In the genomic region with DNA sequence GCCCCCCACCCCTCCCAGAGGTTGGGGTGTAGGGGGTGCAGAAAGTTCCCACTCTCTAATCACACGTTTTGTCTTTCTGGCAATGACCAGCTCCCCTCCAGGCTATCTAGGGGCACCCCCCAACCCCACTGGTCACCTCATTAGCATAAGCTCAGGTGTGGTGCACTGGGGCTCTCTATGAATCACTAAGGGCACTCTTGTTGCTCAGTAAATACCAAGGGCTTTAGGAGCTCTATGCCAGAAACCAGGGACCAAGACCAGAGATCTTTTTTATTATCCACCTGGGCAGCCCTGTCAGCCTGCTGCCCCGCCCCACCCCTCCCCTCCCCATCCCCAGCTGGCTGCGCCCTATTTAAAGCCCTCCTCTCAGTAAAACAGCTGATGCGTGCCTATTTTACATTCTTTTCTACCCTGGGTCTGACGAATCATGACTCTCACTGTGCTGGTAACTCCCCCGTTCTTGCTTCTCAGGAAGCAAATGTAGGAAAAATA, we compare ENCODE assay signal across 12 cellular contexts. TPM values are rescaled to one million over a fixed set of nuclear protein-coding genes. Genes with fewer than 3 reads are reported as not detected.
DNase-seq lines count a peak whose midpoint lies in the region; ATAC-seq and TF ChIP-seq lines count a peak whose summit lies in the region.
"Had no signal": no experiment of that assay in that cellular context is flagged by ENCODE, and none has a peak within 500 bp of the region (broad histone marks: within the 10 kb centered on the region; RNA-seq: fewer than 3 reads in every experiment).

No MANE protein-coding gene starts in this region.

- H3K4me1 Mint-ChIP-seq in T-cell: peaks cover 90 to 100% (median 96%) of the 10 kb centered on the region in 3 donors

- peak; percentile 41 for DNase-seq in NCI-H510A treated with DMSO at 0.1 percent for 48 hours (lab: John Stamatoyannopoulos, UW)
- no peak for DNase-seq in NCI-H510A (lab: John Stamatoyannopoulos, UW)
- DNase-seq in T-cell: no peak
- DNase-seq in esophagus squamous epithelium (lab: John Stamatoyannopoulos, UW): no peak
- no peak for DNase-seq in HAP-1 (ENCODE audit: low spot score in 2 of 2)
- DNase-seq in NCI-H82 treated with DMSO at 0.1 percent for 48 hours (lab: John Stamatoyannopoulos, UW; ENCODE audit: unreplicated experiment): no peak
- DNase-seq: NCI-H446, substantia nigra had no signal

- H3K9me3 Mint-ChIP-seq in T-cell: peaks cover 0 to 4% (median 0%) of the 10 kb centered on the region in 3 donors

- H3K27ac Mint-ChIP-seq in T-cell: peak overlapping the region; percentile 92 to 94

- H3K27me3 Mint-ChIP-seq in T-cell: no peaks in the 10 kb centered on the region

- peaks cover 47% of the 10 kb centered on the region for H3K36me3 Mint-ChIP-seq in T-cell

- H3K4me2 ChIP-seq in skeletal muscle satellite cell (ENCODE audit: low read length): peak overlapping the region; percentile 58

- WGBS in esophagus squamous epithelium, 2 donors: 39 to 66% methylated on average over 5 to 6 of the region's 6 CpGs

- POLR2A ChIA-PET in T-cell (lab: Charles Lee): interaction anchor here (0.6 to 1.1 kb wide), 3 partner anchors 9 to 318 kb away, joined by 4 to 6 read pairs (median 4); no protein-coding TSS in a partner anchor

- peak overlapping the region; percentile 50 to 85 (median 78) for H3K27ac ChIP-seq in esophagus squamous epithelium
- H3K27ac ChIP-seq: 22Rv1 had no signal

- ATAC-seq in T-cell (replicated peaks in 1 of 4) (no peak), HG03342 (IDR thresholded peaks at IDR 0.05; ENCODE audit: unreplicated experiment) (no peak)

- H3K27me3 ChIP-seq in esophagus squamous epithelium (no peaks in the 10 kb centered on the region), skeletal muscle satellite cell (ENCODE audit: control insufficient read depth, insufficient read depth, low read length) (no peaks in the 10 kb centered on the region), HAP-1 (ENCODE audit: low read depth) (no peaks in the 10 kb centered on the region)

- TF ChIP-seq POLR2A in esophagus squamous epithelium (IDR thresholded peaks at IDR 0.05): no peak

- H3K4me3 ChIP-seq in esophagus squamous epithelium: no peak overlapping the region
- H3K4me3 ChIP-seq in skeletal muscle satellite cell (ENCODE audit: low read length): no peak overlapping the region
- no peak overlapping the region for H3K4me3 ChIP-seq in HAP-1
- H3K4me3 ChIP-seq: skin epidermis had no signal

- CTCF ChIA-PET in T-cell (lab: Charles Lee): interaction anchor here in 1 of 2 donors (0.6 to 1.1 kb wide), 3 partner anchors 13 to 40 kb away, joined by 3 to 4 read pairs (median 4); no protein-coding TSS in a partner anchor

- H3K9me3 ChIP-seq in esophagus squamous epithelium (no peaks in the 10 kb centered on the region), skeletal muscle satellite cell (replicated peaks; ENCODE audit: low read length) (no peaks in the 10 kb centered on the region), HAP-1 (no peaks in the 10 kb centered on the region)

- peak overlapping the region in 1 of 3 donors; percentile 54 for H3K4me3 Mint-ChIP-seq in T-cell

- H3K36me3 ChIP-seq in esophagus squamous epithelium (peaks cover 0 to 26% (median 0%) of the 10 kb centered on the region in 3 donors), skeletal muscle satellite cell (ENCODE audit: insufficient read depth, low read length) (peaks cover 6% of the 10 kb centered on the region), HAP-1 (replicated peaks) (no peaks in the 10 kb centered on the region; the same call in 1 of the 2 replicates)

- intact Hi-C loops in esophagus squamous epithelium (cut with DNase I): no loop called here

- H3K9ac ChIP-seq in skeletal muscle satellite cell (ENCODE audit: low read depth, low read length): no peak overlapping the region

- H3K4me1 ChIP-seq in esophagus squamous epithelium (peaks cover 5 to 100% (median 25%) of the 10 kb centered on the region in 3 donors), skeletal muscle satellite cell (ENCODE audit: control insufficient read depth, insufficient read depth, low read length) (peaks cover 27% of the 10 kb centered on the region), HAP-1 (no peaks in the 10 kb centered on the region)

- in situ Hi-C loops in HAP-1 (cut with MboI; ENCODE audit: low sequenced_read_pairs): no loop called here

- TF ChIP-seq CTCF in esophagus squamous epithelium (IDR thresholded peaks at IDR 0.05): no peak

RNA-seq across cellular contexts. Expression of a gene that starts 24.3 kb away (rescaled TPM):
- total RNA-seq in T-cell: 100 to 1,000 TPM in 4 of 5 donors, 10 to 100 TPM in 1; 97.7 to 154 (median 120) TPM
- 10 to 100 TPM; 55.4 to 90.5 (median 62.5) TPM for total RNA-seq in esophagus squamous epithelium
- total RNA-seq in skeletal muscle satellite cell (2012; rRNA removed): 11.6 and 12.2 TPM in 2 replicates
